In the genomic region with DNA sequence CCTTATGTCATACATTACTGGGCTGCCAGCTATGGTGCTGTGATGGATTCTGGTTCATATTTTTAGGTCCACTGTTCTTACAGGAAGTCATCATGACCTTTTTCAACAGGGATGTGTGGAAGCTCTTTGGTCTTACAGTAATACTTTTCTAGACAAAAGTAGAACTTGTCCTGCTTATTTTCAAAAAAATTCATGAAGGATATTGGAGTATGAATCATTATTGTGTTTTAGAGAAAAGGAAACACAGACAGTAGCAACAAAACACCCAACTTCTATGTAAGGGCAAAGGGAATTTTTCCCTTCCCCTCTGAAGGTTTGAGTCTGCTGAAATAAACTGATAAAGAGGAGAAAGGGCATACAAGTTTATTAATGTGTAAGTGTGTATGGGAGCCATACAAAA, we compare ENCODE assay signal across 21 cellular contexts. TPM values are rescaled to one million over a fixed set of nuclear protein-coding genes. Genes with fewer than 3 reads are reported as not detected.
DNase-seq lines count a peak whose midpoint lies in the region; ATAC-seq and TF ChIP-seq lines count a peak whose summit lies in the region.
"Had no signal": no experiment of that assay in that cellular context is flagged by ENCODE, and none has a peak within 500 bp of the region (broad histone marks: within the 10 kb centered on the region; RNA-seq: fewer than 3 reads in every experiment).

No MANE protein-coding gene starts in this region.

- peaks cover 3% of the 10 kb centered on the region for H3K36me3 Mint-ChIP-seq in activated CD8-positive, alpha-beta T cell treated with anti-CD3 and anti-CD28 coated beads for 36 hours (ENCODE audit: low read depth)
- H3K36me3 Mint-ChIP-seq in activated CD8-positive, alpha-beta T cell treated with anti-CD3 and anti-CD28 coated beads, Interleukin-2, amount 10 ng/mL, durations not matched to agents 7 days and 5 days (ENCODE audit: low read depth) = peaks cover 22% of the 10 kb centered on the region
- H3K36me3 Mint-ChIP-seq in T-cell = no peaks in the 10 kb centered on the region
- H3K36me3 Mint-ChIP-seq: naive thymus-derived CD8-positive, alpha-beta T cell had no signal

- TF ChIP-seq EP300 in ovary (IDR thresholded peaks at IDR 0.05) = no peak

- H3K9me3 ChIP-seq in spleen (no peaks in the 10 kb centered on the region), ovary (no peaks in the 10 kb centered on the region)

- ATAC-seq in activated CD8-positive, alpha-beta T cell treated with anti-CD3 and anti-CD28 coated beads for 36 hours = no peak
- no peak for ATAC-seq in activated CD8-positive, alpha-beta T cell treated with anti-CD3 and anti-CD28 coated beads, Interleukin-2, amount 10 ng/mL, durations not matched to agents 7 days and 5 days
- ATAC-seq in T-cell (replicated peaks in 1 of 4) (no peak), foreskin keratinocyte (no peak), GM21717 (IDR thresholded peaks at IDR 0.05; ENCODE audit: unreplicated experiment) (no peak)
- ATAC-seq: activated CD4-positive, CD25-positive, alpha-beta regulatory T cell treated with anti-CD3 and anti-CD28 coated beads, Interleukin-2, amount 50 U/mL, for 24 hours; naive thymus-derived CD8-positive, alpha-beta T cell; sciatic nerve; stimulated activated naive CD8-positive, alpha-beta T cell treated with anti-CD3 and anti-CD28 coated beads, Interleukin-15, Interleukin-2, amounts not matched to agents 100 U/mL and 50 U/mL, for 24 hours had no signal

- no peak overlapping the region for H3K4me3 Mint-ChIP-seq in activated CD8-positive, alpha-beta T cell treated with anti-CD3 and anti-CD28 coated beads for 36 hours
- H3K4me3 Mint-ChIP-seq in activated CD8-positive, alpha-beta T cell treated with anti-CD3 and anti-CD28 coated beads, Interleukin-2, amount 10 ng/mL, durations not matched to agents 7 days and 5 days = no peak overlapping the region
- H3K4me3 Mint-ChIP-seq in T-cell = no peak overlapping the region
- H3K4me3 Mint-ChIP-seq: naive thymus-derived CD8-positive, alpha-beta T cell had no signal

- H3K4me3 ChIP-seq in spleen (no peak overlapping the region), ovary (no peak overlapping the region)

- H3K9me3 Mint-ChIP-seq in activated CD8-positive, alpha-beta T cell treated with anti-CD3 and anti-CD28 coated beads for 36 hours = no peaks in the 10 kb centered on the region
- no peaks in the 10 kb centered on the region for H3K9me3 Mint-ChIP-seq in activated CD8-positive, alpha-beta T cell treated with anti-CD3 and anti-CD28 coated beads, Interleukin-2, amount 10 ng/mL, durations not matched to agents 7 days and 5 days (ENCODE audit: insufficient read depth)
- H3K9me3 Mint-ChIP-seq in T-cell = no peaks in the 10 kb centered on the region

- CTCF ChIA-PET in activated CD8-positive, alpha-beta T cell treated with anti-CD3 and anti-CD28 coated beads for 36 hours (lab: Charles Lee) = interaction anchor here (0.6 to 1.7 kb wide), 2 partner anchors 48 to 152 kb away, joined by 3 to 8 read pairs; no protein-coding TSS in a partner anchor
- CTCF ChIA-PET in activated CD8-positive, alpha-beta T cell treated with anti-CD3 and anti-CD28 coated beads, Interleukin-2, amount 10 ng/mL, durations not matched to agents 7 days and 5 days (lab: Charles Lee) = no interaction called here
- CTCF ChIA-PET in T-cell (lab: Charles Lee) = interaction anchor here in 1 of 2 donors (1.4 kb wide), 1 partner anchor 152 kb away, joined by 5 read pairs; no protein-coding TSS in a partner anchor

- H3K4me1 ChIP-seq in foreskin keratinocyte (peaks cover 25% of the 10 kb centered on the region), spleen (peaks cover 15 to 64% (median 41%) of the 10 kb centered on the region in 6 donors), ovary (ENCODE audit: insufficient read depth) (no peaks in the 10 kb centered on the region)

- peak overlapping the region; percentile 39 for H3K27ac Mint-ChIP-seq in activated CD8-positive, alpha-beta T cell treated with anti-CD3 and anti-CD28 coated beads for 36 hours
- H3K27ac Mint-ChIP-seq in activated CD8-positive, alpha-beta T cell treated with anti-CD3 and anti-CD28 coated beads, Interleukin-2, amount 10 ng/mL, durations not matched to agents 7 days and 5 days = no peak overlapping the region
- H3K27ac Mint-ChIP-seq in T-cell = peak overlapping the region; percentile 19 to 85

- H3K27ac ChIP-seq in foreskin keratinocyte (peak overlapping the region; percentile 92), spleen (peak overlapping the region in 6 of 8 donors; percentile 44 to 71 (median 56)), ovary (no peak overlapping the region)
- H3K27ac ChIP-seq: KMS-11 had no signal

- peaks cover 67% of the 10 kb centered on the region for H3K4me1 Mint-ChIP-seq in activated CD8-positive, alpha-beta T cell treated with anti-CD3 and anti-CD28 coated beads for 36 hours (ENCODE audit: low read depth)
- H3K4me1 Mint-ChIP-seq in activated CD8-positive, alpha-beta T cell treated with anti-CD3 and anti-CD28 coated beads, Interleukin-2, amount 10 ng/mL, durations not matched to agents 7 days and 5 days (ENCODE audit: low read depth) = peaks cover 80% of the 10 kb centered on the region
- H3K4me1 Mint-ChIP-seq in T-cell = peaks cover 64 to 81% (median 72%) of the 10 kb centered on the region in 3 donors

- POLR2A ChIA-PET in activated CD8-positive, alpha-beta T cell treated with anti-CD3 and anti-CD28 coated beads for 36 hours (lab: Charles Lee) = interaction anchor here (0.9 to 2.1 kb wide), 2 partner anchors 143 to 149 kb away, joined by 3 to 4 read pairs; no protein-coding TSS in a partner anchor
- POLR2A ChIA-PET in activated CD8-positive, alpha-beta T cell treated with anti-CD3 and anti-CD28 coated beads, Interleukin-2, amount 10 ng/mL, durations not matched to agents 7 days and 5 days (lab: Charles Lee) = interaction anchor here (1.6 kb wide), 1 partner anchor 8 kb away, joined by 4 read pairs; no protein-coding TSS in a partner anchor
- POLR2A ChIA-PET in T-cell (lab: Charles Lee) = no interaction called here

- no peaks in the 10 kb centered on the region for H3K27me3 Mint-ChIP-seq in activated CD8-positive, alpha-beta T cell treated with anti-CD3 and anti-CD28 coated beads for 36 hours
- no peaks in the 10 kb centered on the region for H3K27me3 Mint-ChIP-seq in activated CD8-positive, alpha-beta T cell treated with anti-CD3 and anti-CD28 coated beads, Interleukin-2, amount 10 ng/mL, durations not matched to agents 7 days and 5 days (ENCODE audit: low read depth)
- peaks cover 0 to 36% of the 10 kb centered on the region in 2 donors for H3K27me3 Mint-ChIP-seq in T-cell
- H3K27me3 Mint-ChIP-seq: naive thymus-derived CD8-positive, alpha-beta T cell had no signal

- no peak for DNase-seq in activated CD8-positive, alpha-beta T cell treated with anti-CD3 and anti-CD28 coated beads for 36 hours
- DNase-seq in activated CD8-positive, alpha-beta T cell treated with anti-CD3 and anti-CD28 coated beads, Interleukin-2, amount 10 ng/mL, durations not matched to agents 7 days and 5 days = no peak
- DNase-seq in T-cell (no peak), foreskin keratinocyte (no peak), spleen (no peak), ovary (no peak), MV-4-11 (lab: John Stamatoyannopoulos, UW) (no peak)
- DNase-seq: ACHN; activated T-cell treated with anti-CD3 and anti-CD28 coated beads, Interleukin-2, amount 50 U/mL, for 48 hours; naive thymus-derived CD8-positive, alpha-beta T cell; NCI-H1417 treated with DMSO at 0.1 percent for 48 hours; NCI-H446 treated with DMSO at 0.1 percent for 48 hours; stimulated activated naive CD8-positive, alpha-beta T cell treated with anti-CD3 and anti-CD28 coated beads, Interleukin-15, Interleukin-2, amounts not matched to agents 100 U/mL and 50 U/mL, for 24 hours; SW 1271 had no signal

- no peaks in the 10 kb centered on the region for H3K27me3 ChIP-seq in foreskin keratinocyte
- H3K27me3 ChIP-seq in spleen (replicated peaks in 1 of 7) = peaks cover 0 to 6% (median 0%) of the 10 kb centered on the region in 7 donors
- no peaks in the 10 kb centered on the region for H3K27me3 ChIP-seq in ovary

- TF ChIP-seq CTCF in activated CD8-positive, alpha-beta T cell treated with anti-CD3 and anti-CD28 coated beads for 36 hours (IDR thresholded peaks at IDR 0.05) = no peak
- TF ChIP-seq CTCF in foreskin keratinocyte (conservative IDR thresholded peaks at IDR 0.05) (no peak), spleen (IDR thresholded peaks at IDR 0.05 in 8 of 11, conservative IDR thresholded peaks at IDR 0.05 in 3 of 11) (no peak), ovary (IDR thresholded peaks at IDR 0.05) (no peak)

- intact Hi-C loops in activated CD8-positive, alpha-beta T cell treated with anti-CD3 and anti-CD28 coated beads for 36 hours (cut with micrococcal nuclease) = loop anchor here (10.0 kb wide), 2 partner anchors 66 to 156 kb away; no protein-coding TSS in a partner anchor
- intact Hi-C loops in spleen (cut with DNase I; ENCODE audit: low total_unique reads) = no loop called here
- intact Hi-C loops in ovary (cut with DNase I) = loop anchor here in 1 of 4 donors (10.0 kb wide), 1 partner anchor 124 kb away; a partner anchor contains a TSS

- TF ChIP-seq POLR2A in spleen (IDR thresholded peaks at IDR 0.05) = no peak
- no peak for TF ChIP-seq POLR2A in ovary (IDR thresholded peaks at IDR 0.05)

- no peaks in the 10 kb centered on the region for H3K36me3 ChIP-seq in spleen
- H3K36me3 ChIP-seq in ovary = no peaks in the 10 kb centered on the region

RNA-seq across cellular contexts. Expression of a gene that starts 54.7 kb away (rescaled TPM):
- total RNA-seq in activated CD8-positive, alpha-beta T cell treated with anti-CD3 and anti-CD28 coated beads for 36 hours = not detected
- not detected for total RNA-seq in activated CD8-positive, alpha-beta T cell treated with anti-CD3 and anti-CD28 coated beads, Interleukin-2, amount 10 ng/mL, durations not matched to agents 7 days and 5 days
- not detected for total RNA-seq in T-cell
- total RNA-seq in foreskin keratinocyte = not detected in 2 replicates
- not detected in 2 replicates for polyA plus RNA-seq in foreskin keratinocyte
- total RNA-seq in spleen = 10 to 100 TPM in 3 of 7 donors, under 1 TPM in 2, not detected in 2; 0.09 to 56.0 (median 12.3) TPM
- 10 to 100 TPM in 1 of 3 donors, under 1 TPM in 1, not detected in 1; 0.16 to 10.5 TPM for polyA plus RNA-seq in spleen
- 1 to 10 TPM in 1 of 7 donors, under 1 TPM in 3, not detected in 3; 0.10 to 1.0 (median 0.74) TPM for total RNA-seq in ovary
- 1 to 10 TPM in 1 of 2 donors, not detected in 1; 1.6 TPM for polyA plus RNA-seq in ovary
- total RNA-seq: bronchial epithelial cell; H1; kidney epithelial cell; naive thymus-derived CD8-positive, alpha-beta T cell; sciatic nerve had no signal
- polyA plus RNA-seq: H1; naive thymus-derived CD8-positive, alpha-beta T cell had no signal

Comparison
In these comparisons a context has a peak if more than half of its experiments do, and no peak if none do; other contexts are left out.
1. H3K27ac ChIP-seq: peak in foreskin keratinocyte (single experiment) and spleen (6 of 8); none in ovary (0 of 2).
2. POLR2A ChIA-PET loops: an anchor here in activated CD8-positive, alpha-beta T cell treated with anti-CD3 and anti-CD28 coated beads for 36 hours (0.9 to 2.1 kb wide) and activated CD8-positive, alpha-beta T cell treated with anti-CD3 and anti-CD28 coated beads, Interleukin-2, amount 10 ng/mL, durations not matched to agents 7 days and 5 days (1.6 kb wide); none called in T-cell.